18 cellular contexts compared by ENCODE assay signal in genomic region chr16:5054876-5055865, GRCh38. TPM values are rescaled to one million over a fixed set of nuclear protein-coding genes. Genes with fewer than 3 reads are reported as not detected.
A peak's percentile ranks its signal among the peaks of the same experiment; 100 is the strongest.
DNase-seq lines count a peak whose midpoint lies in the region; ATAC-seq and TF ChIP-seq lines count a peak whose summit lies in the region.
"Had no signal": no experiment of that assay in that cellular context is flagged by ENCODE, and none has a peak within 500 bp of the region (broad histone marks: within the 10 kb centered on the region; RNA-seq: fewer than 3 reads in every experiment).

No MANE protein-coding gene starts in this region.

- H3K4me3 ChIP-seq in heart right ventricle, result no peak overlapping the region
- H3K4me3 ChIP-seq: A549, BLaER1, HAP-1 had no signal

- peaks cover 0 to 10% (median 0%) of the 10 kb centered on the region in 9 donors for H3K4me1 ChIP-seq in heart right ventricle
- H3K4me1 ChIP-seq: A549, Caco-2, HAP-1 had no signal

- DNase-seq in cardiac septum (ENCODE audit: low spot score), result peak; percentile 55
- DNase-seq in heart right ventricle, result no peak
- DNase-seq in posterior vena cava (ENCODE audit: low spot score), result peak; percentile 65
- DNase-seq: AML-193; Caco-2; CD8-positive, alpha-beta memory T cell; DMS53; GF-D8; GOT3; HFFc6 had no signal

- TF ChIP-seq CTCF in heart right ventricle (IDR thresholded peaks at IDR 0.05), result no peak

- H3K27ac ChIP-seq in heart right ventricle, result no peak overlapping the region
- H3K27ac ChIP-seq: A549, BLaER1 had no signal

- intact Hi-C loops in cardiac septum (cut with DNase I) (no loop called here), heart right ventricle (cut with DNase I) (no loop called here), posterior vena cava (cut with DNase I) (no loop called here)

- WGBS in heart right ventricle, 2 donors, result 91% methylated on average over 16 of the region's 16 CpGs

- H3K36me3 ChIP-seq in heart right ventricle, result no peaks in the 10 kb centered on the region
- H3K36me3 ChIP-seq: BLaER1, HAP-1 had no signal

- peaks cover 0 to 15% (median 0%) of the 10 kb centered on the region in 11 donors for H3K9me3 ChIP-seq in heart right ventricle
- H3K9me3 ChIP-seq: A549, BLaER1, Caco-2, HAP-1 had no signal

- no peaks in the 10 kb centered on the region for H3K27me3 ChIP-seq in heart right ventricle
- H3K27me3 ChIP-seq: BLaER1 had no signal

- ATAC-seq in heart right ventricle (no peak), esophagus mucosa (peak; percentile 17), GM21447 (IDR thresholded peaks at IDR 0.05; ENCODE audit: unreplicated experiment) (no peak), GM21576 (IDR thresholded peaks at IDR 0.05; ENCODE audit: unreplicated experiment) (no peak), GM21529 (IDR thresholded peaks at IDR 0.05; ENCODE audit: unreplicated experiment) (no peak)

RNA-seq across cellular contexts. Expression of gene C16orf89, which starts 10.6 kb away (rescaled TPM):
- total RNA-seq in cardiac septum (8.9 TPM), heart right ventricle (10 to 100 TPM in 4 of 10 donors, 1 to 10 TPM in 6; 1.1 to 44.9 (median 6.2) TPM), esophagus mucosa (0.56 TPM), posterior vena cava (10 to 100 TPM; 32.3 to 54.2 TPM)
- polyA plus RNA-seq in heart right ventricle, result 1 to 10 TPM in 1 of 2 donors, under 1 TPM in 1; 0.28 to 4.0 TPM
- total RNA-seq: Caco-2; CD8-positive, alpha-beta memory T cell; HFFc6 had no signal
- polyA plus RNA-seq: A549; CD8-positive, alpha-beta memory T cell; IgD-negative memory B cell had no signal

RNA-seq across cellular contexts. Expression of gene ALG1, which starts 16.5 kb away (rescaled TPM):
- total RNA-seq in cardiac septum, result 8.0 TPM
- total RNA-seq in heart right ventricle, result 10 to 100 TPM in 2 of 10 donors, 1 to 10 TPM in 8; 4.9 to 13.7 (median 7.9) TPM
- polyA plus RNA-seq in heart right ventricle, result 10 to 100 TPM in 1 of 2 donors, 1 to 10 TPM in 1; 8.6 to 12.2 TPM
- total RNA-seq in esophagus mucosa, result 14.7 TPM
- total RNA-seq in posterior vena cava, result 10 to 100 TPM; 14.7 to 16.4 TPM

RNA-seq across cellular contexts. Expression of gene NAGPA, which starts 21.4 kb away (rescaled TPM):
- total RNA-seq in cardiac septum (5.5 TPM), heart right ventricle (10 to 100 TPM in 1 of 10 donors, 1 to 10 TPM in 9; 4.7 to 11.0 (median 6.1) TPM), esophagus mucosa (6.0 TPM), posterior vena cava (1 to 10 TPM; 5.9 to 6.3 TPM)
- 1 to 10 TPM; 7.3 to 7.5 TPM for polyA plus RNA-seq in heart right ventricle

RNA-seq across cellular contexts. Expression of gene EEF2KMT, which starts 42.4 kb away (rescaled TPM):
- total RNA-seq in cardiac septum (6.1 TPM), heart right ventricle (10 to 100 TPM in 1 of 10 donors, 1 to 10 TPM in 9; 3.9 to 10.3 (median 6.3) TPM), esophagus mucosa (9.0 TPM), posterior vena cava (1 to 10 TPM; 8.8 to 9.6 TPM)
- 1 to 10 TPM; 2.6 to 9.2 TPM for polyA plus RNA-seq in heart right ventricle

Comparison
In these comparisons a context has a peak if more than half of its experiments do, and no peak if none do; other contexts are left out.
1. DNase-seq: peak in cardiac septum (single experiment) and posterior vena cava (single experiment); none in heart right ventricle (0 of 2).